In the genomic region with DNA sequence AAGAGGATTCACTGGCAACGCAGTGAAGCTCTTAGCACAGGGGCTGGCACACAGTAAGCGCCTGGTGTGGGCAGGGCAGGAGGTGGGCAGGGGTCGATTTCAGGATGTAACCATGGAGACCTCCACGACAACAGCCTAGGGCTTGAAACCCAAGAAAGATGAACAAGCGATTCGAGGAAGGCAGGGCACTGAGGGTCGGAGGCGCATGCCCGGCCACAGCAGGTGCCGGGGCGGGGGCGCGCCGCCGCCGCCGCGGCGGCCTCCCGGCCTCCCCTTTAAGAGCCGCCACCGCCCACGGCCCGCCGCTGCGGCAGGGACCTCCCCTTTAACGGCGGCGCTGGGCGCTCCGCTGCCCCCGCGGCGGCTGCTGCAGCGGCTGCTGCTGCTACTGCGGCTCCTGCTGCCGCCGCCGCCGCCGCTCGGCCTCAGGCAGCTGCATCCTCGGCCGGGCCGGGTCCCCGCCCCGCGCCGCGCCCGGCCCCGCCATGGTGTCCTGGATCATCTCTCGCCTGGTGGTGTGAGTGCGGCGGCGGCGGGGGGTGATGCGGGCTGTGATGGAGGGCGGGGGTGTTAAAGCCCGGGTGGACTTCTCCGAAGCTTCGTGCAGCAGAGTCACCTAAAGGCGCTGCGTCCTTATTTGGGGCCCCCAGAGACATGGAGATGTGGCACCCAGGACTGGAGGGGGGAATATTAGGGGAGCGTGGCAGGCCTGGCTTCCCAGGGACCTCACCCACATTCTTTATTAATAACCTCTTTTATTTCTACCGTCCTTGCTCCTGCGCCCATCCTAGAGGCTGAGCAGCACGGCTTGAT, we compare ENCODE assay signal across 7 cellular contexts. TPM values are rescaled to one million over a fixed set of nuclear protein-coding genes. Genes with fewer than 3 reads are reported as not detected.
DNase-seq lines count a peak whose midpoint lies in the region; ATAC-seq and TF ChIP-seq lines count a peak whose summit lies in the region.

A gene with protein sequence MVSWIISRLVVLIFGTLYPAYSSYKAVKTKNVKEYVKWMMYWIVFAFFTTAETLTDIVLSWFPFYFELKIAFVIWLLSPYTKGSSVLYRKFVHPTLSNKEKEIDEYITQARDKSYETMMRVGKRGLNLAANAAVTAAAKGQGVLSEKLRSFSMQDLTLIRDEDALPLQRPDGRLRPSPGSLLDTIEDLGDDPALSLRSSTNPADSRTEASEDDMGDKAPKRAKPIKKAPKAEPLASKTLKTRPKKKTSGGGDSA (plus strand): TSS at position 334 of the 813 bp plus-strand sequence. CDS start 152 bp downstream, at position 486.

- H3K4me3 ChIP-seq in fibroblast of mammary gland (ENCODE audit: control insufficient read depth, low read depth, low read length): peak within 1 kb of the TSS; percentile 52

- peak; percentile 71 for ATAC-seq in GM18867 (IDR thresholded peaks at IDR 0.05; ENCODE audit: unreplicated experiment)
- ATAC-seq in HG03108 (IDR thresholded peaks at IDR 0.05; ENCODE audit: unreplicated experiment): peak; percentile 64
- peak; percentile 93 for ATAC-seq in activated T-cell treated with anti-CD3 and anti-CD28 coated beads, Interleukin-2, amount 50 U/mL, for 72 hours (replicated peaks in 1 of 2)

- no peak for TF ChIP-seq CTCF in fibroblast of mammary gland (conservative IDR thresholded peaks at IDR 0.05; ENCODE audit: control insufficient read depth, insufficient read depth, low read depth, low read length)
- no peak for TF ChIP-seq CTCF in nephron (IDR thresholded peaks at IDR 0.05; ENCODE audit: unreplicated experiment in 3 of 3)

- peak within 1 kb of the TSS; percentile 72 to 77 for H3K4me3 Mint-ChIP-seq in activated T-cell treated with anti-CD3 and anti-CD28 coated beads, Interleukin-2, amount 50 U/mL, for 72 hours
- H3K4me3 Mint-ChIP-seq in nephron: peak within 1 kb of the TSS; percentile 87 to 93 (median 91)

- H3K4me1 Mint-ChIP-seq in activated T-cell treated with anti-CD3 and anti-CD28 coated beads, Interleukin-2, amount 50 U/mL, for 72 hours (ENCODE audit: low read depth): peaks cover 7% of the 10 kb centered on the region
- peaks cover 25% of the 10 kb centered on the region for H3K4me1 Mint-ChIP-seq in nephron

- peak within 1 kb of the TSS; percentile 70 for H3K27ac ChIP-seq in temporal lobe (ENCODE audit: low read depth, low read length)

- peaks cover 3 to 5% of the 10 kb centered on the region in 2 donors for H3K36me3 Mint-ChIP-seq in activated T-cell treated with anti-CD3 and anti-CD28 coated beads, Interleukin-2, amount 50 U/mL, for 72 hours (ENCODE audit: insufficient read depth in 2 of 2)
- peaks cover 25% of the 10 kb centered on the region for H3K36me3 Mint-ChIP-seq in nephron (ENCODE audit: low read depth)

- H3K27me3 Mint-ChIP-seq in activated T-cell treated with anti-CD3 and anti-CD28 coated beads, Interleukin-2, amount 50 U/mL, for 72 hours (ENCODE audit: low read depth): no peaks in the 10 kb centered on the region
- H3K27me3 Mint-ChIP-seq in nephron (ENCODE audit: low read depth): peaks cover 5% of the 10 kb centered on the region

- no peak within 1 kb of the TSS for H3K27ac Mint-ChIP-seq in activated T-cell treated with anti-CD3 and anti-CD28 coated beads, Interleukin-2, amount 50 U/mL, for 72 hours
- H3K27ac Mint-ChIP-seq in nephron: peak within 1 kb of the TSS in 2 of 3 experiments; percentile 70 to 82

- H3K9me3 Mint-ChIP-seq in activated T-cell treated with anti-CD3 and anti-CD28 coated beads, Interleukin-2, amount 50 U/mL, for 72 hours: no peaks in the 10 kb centered on the region
- no peaks in the 10 kb centered on the region for H3K9me3 Mint-ChIP-seq in nephron

- DNase-seq in NOMO-1 (lab: John Stamatoyannopoulos, UW; ENCODE audit: unreplicated experiment in 2 of 2) (peak; percentile 15 to 29), fibroblast of mammary gland (ENCODE audit: low read depth) (peak; percentile 32)
- peak; percentile 82 for DNase-seq in activated T-cell treated with anti-CD3 and anti-CD28 coated beads, Interleukin-2, amount 50 U/mL, for 72 hours

RNA-seq across cellular contexts. Expression of the gene that starts here (rescaled TPM):
- total RNA-seq in activated T-cell treated with anti-CD3 and anti-CD28 coated beads, Interleukin-2, amount 50 U/mL, for 72 hours: 10 to 100 TPM in 1 of 2 donors, 1 to 10 TPM in 1; 6.6 to 11.5 TPM
- total RNA-seq in temporal lobe: 73.5 TPM

Comparison
In these comparisons a context has a peak if more than half of its experiments do, and no peak if none do; other contexts are left out.
1. Peak in every context shown above with its lines: DNase-seq, ATAC-seq, H3K4me3 ChIP-seq and H3K27ac ChIP-seq.
2. DNase-seq: peak in every context shown above with its lines; median percentile 82 in activated T-cell treated with anti-CD3 and anti-CD28 coated beads, Interleukin-2, amount 50 U/mL, for 72 hours; 32 in fibroblast of mammary gland; 22 in NOMO-1.